Comparison of ENCODE assay signal across 8 cellular contexts in the genomic region with DNA sequence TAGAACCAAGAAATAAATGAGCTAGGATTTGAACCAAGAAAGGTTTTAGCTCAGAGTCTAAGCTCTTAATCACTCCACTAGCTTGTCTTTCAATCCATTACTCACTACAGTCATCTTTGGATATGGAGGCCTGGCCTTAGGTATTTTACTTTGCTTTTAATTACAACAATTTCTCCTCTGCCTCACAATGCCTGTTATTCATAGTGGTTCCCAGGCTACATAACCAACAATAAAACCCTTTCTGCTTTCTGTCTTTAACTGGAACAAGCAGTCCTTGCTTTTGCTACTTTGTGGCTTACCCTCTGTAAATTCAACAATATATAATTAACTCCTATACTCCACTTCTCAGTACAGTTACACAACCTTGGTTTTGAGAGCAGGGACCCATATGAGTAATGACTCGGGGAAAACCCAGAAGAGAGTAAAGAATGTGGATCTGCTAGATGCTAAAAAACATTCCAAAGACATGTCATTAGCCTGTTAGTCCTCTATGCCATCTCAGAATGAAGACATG.
DNase-seq lines count a peak whose midpoint lies in the region; TF ChIP-seq lines count a peak whose summit lies in the region.

No MANE protein-coding gene starts in this region.

- H3K27ac Mint-ChIP-seq in CD8-positive, alpha-beta memory T cell: peak overlapping the region in 1 of 8 donors; percentile 62

- CTCF ChIA-PET in CD8-positive, alpha-beta memory T cell (lab: Charles Lee): interaction anchor here (1.7 kb wide), 1 partner anchor 253 kb away, joined by 7 read pairs; no protein-coding TSS in a partner anchor

- peak overlapping the region in 3 of 4 donors; percentile 0 to 27 (median 15) for H3K27ac ChIP-seq in transverse colon
- H3K27ac ChIP-seq in CD8-positive, alpha-beta memory T cell (ENCODE audit: low read depth, low read length): no peak overlapping the region

- no peaks in the 10 kb centered on the region for H3K27me3 ChIP-seq in transverse colon
- H3K27me3 ChIP-seq in CD8-positive, alpha-beta memory T cell (ENCODE audit: insufficient read depth, low read length, poor library complexity, severe bottlenecking): no peaks in the 10 kb centered on the region

- H3K27me3 Mint-ChIP-seq in CD8-positive, alpha-beta memory T cell: no peaks in the 10 kb centered on the region

- H3K36me3 ChIP-seq in transverse colon: peaks cover 0 to 21% (median 5%) of the 10 kb centered on the region in 4 donors
- peaks cover 2% of the 10 kb centered on the region for H3K36me3 ChIP-seq in CD8-positive, alpha-beta memory T cell (ENCODE audit: insufficient read depth, low read length)

- no peak for TF ChIP-seq POLR2A in transverse colon (IDR thresholded peaks at IDR 0.05)

- peaks cover 0 to 9% (median 4%) of the 10 kb centered on the region in 3 donors for H3K36me3 Mint-ChIP-seq in CD8-positive, alpha-beta memory T cell

- no peak for TF ChIP-seq CTCF in GM12865 (IDR thresholded peaks at IDR 0.05; ENCODE audit: insufficient read depth, low read depth, low read length, missing control alignments)
- TF ChIP-seq CTCF in fibroblast of villous mesenchyme (IDR thresholded peaks at IDR 0.05; ENCODE audit: insufficient read depth, low read depth, low read length): no peak
- TF ChIP-seq CTCF in transverse colon (IDR thresholded peaks at IDR 0.05): no peak

- intact Hi-C loops in transverse colon (cut with DNase I; ENCODE audit: low total_unique reads): no loop called here

- TF ChIP-seq EP300 in transverse colon (IDR thresholded peaks at IDR 0.05; ENCODE audit: low read depth): no peak

- peaks cover 0 to 4% (median 3%) of the 10 kb centered on the region in 3 donors for H3K4me1 Mint-ChIP-seq in CD8-positive, alpha-beta memory T cell

- POLR2A ChIA-PET in CD8-positive, alpha-beta memory T cell (lab: Charles Lee): no interaction called here

- in situ Hi-C loops in transverse colon (cut with MboI; ENCODE audit: low pct_ligation_motif_present in 1 of 4, low pct_unique_long_range_greater_than_20kb in 1 of 4, low sequenced_read_pairs in 3 of 4): no loop called here

- DNase-seq in GM12865 (ENCODE audit: low read depth) (peak; percentile 32), H4 (ENCODE audit: low spot score) (peak; percentile 44), NCI-H2227 treated with DMSO at 0.1 percent for 48 hours (lab: John Stamatoyannopoulos, UW) (peak; percentile 33), fibroblast of villous mesenchyme (ENCODE audit: low read depth) (peak; percentile 90), transverse colon (no peak), SW 1271 (lab: John Stamatoyannopoulos, UW) (no peak), NCI-H1105 treated with DMSO at 0.1 percent for 48 hours (lab: John Stamatoyannopoulos, UW) (no peak)
- DNase-seq in CD8-positive, alpha-beta memory T cell: no peak

- no peak overlapping the region for H3K4me3 Mint-ChIP-seq in CD8-positive, alpha-beta memory T cell

- H3K4me1 ChIP-seq in transverse colon: peaks cover 0 to 7% (median 0%) of the 10 kb centered on the region in 4 donors
- H3K4me1 ChIP-seq in CD8-positive, alpha-beta memory T cell (ENCODE audit: insufficient read depth, low read length): no peaks in the 10 kb centered on the region

- no peaks in the 10 kb centered on the region for H3K9me3 Mint-ChIP-seq in CD8-positive, alpha-beta memory T cell

- H3K4me3 ChIP-seq in GM12865 (ENCODE audit: low read depth, low read length) (no peak overlapping the region), fibroblast of villous mesenchyme (ENCODE audit: low read depth, low read length) (no peak overlapping the region), transverse colon (no peak overlapping the region)
- H3K4me3 ChIP-seq in CD8-positive, alpha-beta memory T cell (ENCODE audit: low read length): no peak overlapping the region

- 50 to 61% methylated on average over 1 of the region's 1 CpG for WGBS in transverse colon (ENCODE audit: low coverage in 1 of 2), 2 donors

- no peaks in the 10 kb centered on the region for H3K9me3 ChIP-seq in transverse colon
- no peaks in the 10 kb centered on the region for H3K9me3 ChIP-seq in CD8-positive, alpha-beta memory T cell (ENCODE audit: low read length)

Comparison
In these comparisons a context has a peak if more than half of its experiments do, and no peak if none do; other contexts are left out.
1. DNase-seq: peak in GM12865 (single experiment), H4 (single experiment), NCI-H2227 treated with DMSO at 0.1 percent for 48 hours (single experiment) and fibroblast of villous mesenchyme (single experiment); none in transverse colon (single experiment), CD8-positive, alpha-beta memory T cell (0 of 5), SW 1271 (0 of 2) and NCI-H1105 treated with DMSO at 0.1 percent for 48 hours (single experiment).